ENCODE assay signal across 31 cellular contexts in genomic region chrX:148804579-148804978, GRCh38.
"Had no signal": no experiment of that assay in that cellular context is flagged by ENCODE, and none has a peak within 500 bp of the region (broad histone marks: within the 10 kb centered on the region; RNA-seq: fewer than 3 reads in every experiment).

No MANE protein-coding gene starts in this region.

- H3K27ac ChIP-seq: adrenal gland, esophagus muscularis mucosa, gastrocnemius medialis, hepatocyte, neutrophil, sigmoid colon, thyroid gland, upper lobe of right lung, VCaP had no signal

- H3K4me1 ChIP-seq: adrenal gland, esophagus muscularis mucosa, gastrocnemius medialis, sigmoid colon, thyroid gland, upper lobe of right lung had no signal

- ATAC-seq: activated T-cell treated with anti-CD3 and anti-CD28 coated beads, Interleukin-2, amount 50 U/mL, for 72 hours; gastrocnemius medialis; left ventricle myocardium superior; stimulated activated memory B cell treated with anti-CD40 and anti-IgM and Interleukin-4, amounts not matched to agents 10 μg/mL and 1 μg/mL and 100 μg/mL, for 72 hours; stimulated activated naive CD8-positive, alpha-beta T cell treated with anti-CD3 and anti-CD28 coated beads, Interleukin-15, amount 100 ng/mL, for 72 hours; upper lobe of right lung had no signal

- H3K27me3 Mint-ChIP-seq: activated naive CD8-positive, alpha-beta T cell treated with anti-CD3 and anti-CD28 coated beads for 36 hours; progenitor cell of endocrine pancreas; stimulated activated memory B cell treated with anti-CD40 and anti-IgM and Interleukin-4, amounts not matched to agents 10 μg/mL and 1 μg/mL and 100 μg/mL, for 72 hours; stimulated activated naive CD8-positive, alpha-beta T cell treated with anti-CD3 and anti-CD28 coated beads, Interleukin-15, amount 100 ng/mL, for 72 hours had no signal

- H3K9me3 ChIP-seq: adrenal gland, esophagus muscularis mucosa, gastrocnemius medialis, neutrophil, sigmoid colon, thyroid gland, upper lobe of right lung had no signal

- H2AFZ ChIP-seq: hepatocyte had no signal

- H3K36me3 Mint-ChIP-seq: activated naive CD8-positive, alpha-beta T cell treated with anti-CD3 and anti-CD28 coated beads for 36 hours; brain; stimulated activated memory B cell treated with anti-CD40 and anti-IgM and Interleukin-4, amounts not matched to agents 10 μg/mL and 1 μg/mL and 100 μg/mL, for 72 hours had no signal

- H3K36me3 ChIP-seq: adrenal gland, esophagus muscularis mucosa, gastrocnemius medialis, neutrophil, sigmoid colon, thyroid gland, upper lobe of right lung had no signal

- DNase-seq: activated CD4-positive, alpha-beta T cell treated with anti-CD3 and anti-CD28 coated beads for 4 hours; activated CD4-positive, alpha-beta T cell treated with anti-CD3 and anti-CD28 coated beads, Interleukin-2, amount 50 U/mL, for 4 hours; activated effector memory CD4-positive, alpha-beta T cell treated with Interleukin-2 at 50 U/mL for 16 hours; activated naive CD4-positive, alpha-beta T cell treated with anti-CD3 and anti-CD28 coated beads for 36 hours; activated naive CD8-positive, alpha-beta T cell treated with anti-CD3 and anti-CD28 coated beads for 36 hours; activated T-cell treated with anti-CD3 and anti-CD28 coated beads for 4 hours; activated T-cell treated with anti-CD3 and anti-CD28 coated beads, Interleukin-2, amount 50 U/mL, for 72 hours; adrenal gland; aorta; endodermal cell; gastrocnemius medialis; glutamatergic neuron; islet precursor cell; left ventricle myocardium superior; sigmoid colon; stimulated activated CD4-positive, alpha-beta T cell treated with anti-CD3 and anti-CD28 coated beads, Interleukin-1b, Interleukin-23, amount 100 ng/mL, for 48 hours; stimulated activated CD4-positive, alpha-beta T cell treated with anti-CD3 and anti-CD28 coated beads, Interleukin-4, amount 100 ng/mL, for 4 hours; stimulated activated CD8-positive, alpha-beta memory T cell treated with anti-CD3 and anti-CD28 coated beads, Interleukin-4, amount 100 ng/mL, for 48 hours; stimulated activated naive CD8-positive, alpha-beta T cell treated with anti-CD3 and anti-CD28 coated beads, Interleukin-15, amount 100 ng/mL, for 72 hours; thyroid gland; upper lobe of right lung had no signal

- H3K79me2 ChIP-seq: hepatocyte had no signal

- H3K9me3 Mint-ChIP-seq: activated naive CD4-positive, alpha-beta T cell treated with anti-CD3 and anti-CD28 coated beads for 36 hours; activated naive CD8-positive, alpha-beta T cell treated with anti-CD3 and anti-CD28 coated beads for 36 hours; activated T-cell treated with anti-CD3 and anti-CD28 coated beads, Interleukin-2, amount 50 U/mL, for 72 hours; brain; stimulated activated memory B cell treated with anti-CD40 and anti-IgM and Interleukin-4, amounts not matched to agents 10 μg/mL and 1 μg/mL and 100 μg/mL, for 72 hours; stimulated activated naive CD8-positive, alpha-beta T cell treated with anti-CD3 and anti-CD28 coated beads, Interleukin-15, amount 100 ng/mL, for 72 hours had no signal

- H3K27me3 ChIP-seq: adrenal gland, esophagus muscularis mucosa, gastrocnemius medialis, hepatocyte, neutrophil, sigmoid colon, thyroid gland, upper lobe of right lung had no signal

- H3K27ac Mint-ChIP-seq: activated naive CD4-positive, alpha-beta T cell treated with anti-CD3 and anti-CD28 coated beads for 36 hours; activated naive CD8-positive, alpha-beta T cell treated with anti-CD3 and anti-CD28 coated beads for 36 hours; activated T-cell treated with anti-CD3 and anti-CD28 coated beads, Interleukin-2, amount 50 U/mL, for 72 hours; brain; endodermal cell; nephron; progenitor cell of endocrine pancreas; stimulated activated memory B cell treated with anti-CD40 and anti-IgM and Interleukin-4, amounts not matched to agents 10 μg/mL and 1 μg/mL and 100 μg/mL, for 72 hours; stimulated activated naive CD8-positive, alpha-beta T cell treated with anti-CD3 and anti-CD28 coated beads, Interleukin-15, amount 100 ng/mL, for 72 hours had no signal

- H3K4me1 Mint-ChIP-seq: activated naive CD8-positive, alpha-beta T cell treated with anti-CD3 and anti-CD28 coated beads for 36 hours; nephron; stimulated activated memory B cell treated with anti-CD40 and anti-IgM and Interleukin-4, amounts not matched to agents 10 μg/mL and 1 μg/mL and 100 μg/mL, for 72 hours; stimulated activated naive CD8-positive, alpha-beta T cell treated with anti-CD3 and anti-CD28 coated beads, Interleukin-15, amount 100 ng/mL, for 72 hours had no signal

- H3K4me2 ChIP-seq: hepatocyte, smooth muscle cell had no signal

- FAIRE-seq: TTC549 had no signal

- H3K4me3 Mint-ChIP-seq: activated naive CD4-positive, alpha-beta T cell treated with anti-CD3 and anti-CD28 coated beads for 36 hours; activated naive CD8-positive, alpha-beta T cell treated with anti-CD3 and anti-CD28 coated beads for 36 hours; activated T-cell treated with anti-CD3 and anti-CD28 coated beads, Interleukin-2, amount 50 U/mL, for 72 hours; brain; endodermal cell; nephron; stimulated activated memory B cell treated with anti-CD40 and anti-IgM and Interleukin-4, amounts not matched to agents 10 μg/mL and 1 μg/mL and 100 μg/mL, for 72 hours; stimulated activated naive CD8-positive, alpha-beta T cell treated with anti-CD3 and anti-CD28 coated beads, Interleukin-15, amount 100 ng/mL, for 72 hours had no signal

- H3K4me3 ChIP-seq: adrenal gland, esophagus muscularis mucosa, gastrocnemius medialis, hepatocyte, sigmoid colon, smooth muscle cell, thyroid gland, upper lobe of right lung had no signal
